Comparison of ENCODE assay signal across 8 cellular contexts in the genomic region with DNA sequence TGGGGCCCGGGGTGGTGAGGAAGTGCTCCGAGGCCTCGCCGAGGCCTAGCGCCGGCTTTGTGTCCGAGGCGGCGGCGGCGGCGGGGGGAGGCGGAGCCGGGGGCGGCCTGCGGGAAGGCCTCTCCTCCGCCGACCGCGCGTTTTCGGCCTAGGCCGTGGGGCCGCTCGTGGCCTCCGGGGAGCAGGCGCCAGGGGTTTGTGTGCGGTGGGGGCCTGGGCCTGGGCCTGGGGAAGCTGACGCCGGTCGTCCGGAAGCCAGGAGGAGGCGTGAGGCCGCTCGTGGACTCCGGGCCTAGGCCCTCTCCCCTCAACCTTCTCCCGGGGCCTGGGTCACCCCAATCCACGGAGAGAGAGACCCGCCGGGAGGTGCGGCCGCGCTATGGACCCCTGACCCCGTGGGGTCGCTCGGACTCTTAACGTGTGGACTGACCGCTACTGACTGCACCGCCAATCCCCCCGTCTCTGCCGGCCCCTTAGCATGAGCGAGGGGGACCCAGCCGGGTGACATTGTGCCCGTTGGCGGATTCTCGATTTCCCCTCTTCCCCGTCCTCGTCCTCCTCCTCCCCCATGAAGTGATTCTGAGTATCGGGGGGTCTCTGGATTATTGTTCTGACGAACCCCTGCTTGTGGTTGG. TPM values are rescaled to one million over a fixed set of nuclear protein-coding genes. Genes with fewer than 3 reads are reported as not detected.
DNase-seq lines count a peak whose midpoint lies in the region; TF ChIP-seq lines count a peak whose summit lies in the region.

No MANE protein-coding gene starts in this region.

- peak overlapping the region; percentile 99 for H3K4me3 Mint-ChIP-seq in HFFc6
- peak overlapping the region; percentile 99 for H3K4me3 Mint-ChIP-seq in activated naive CD4-positive, alpha-beta T cell treated with anti-CD3 and anti-CD28 coated beads for 36 hours
- peak overlapping the region; percentile 98 for H3K4me3 Mint-ChIP-seq in progenitor cell of endocrine pancreas (ENCODE audit: low read depth)

- H3K4me1 Mint-ChIP-seq in HFFc6 (ENCODE audit: low read depth) (peaks cover 45% of the 10 kb centered on the region), progenitor cell of endocrine pancreas (ENCODE audit: low read depth) (peaks cover 20% of the 10 kb centered on the region)
- H3K4me1 Mint-ChIP-seq in activated naive CD4-positive, alpha-beta T cell treated with anti-CD3 and anti-CD28 coated beads for 36 hours (ENCODE audit: low read depth) = peaks cover 33% of the 10 kb centered on the region

- intact Hi-C loops in activated naive CD4-positive, alpha-beta T cell treated with anti-CD3 and anti-CD28 coated beads for 36 hours (cut with micrococcal nuclease) = loop anchor here (1.0 to 10.0 kb wide), 7 partner anchors 189 to 719 kb away; partner anchors contain the start of genes ARHGAP17, LCMT1, PRKCB and TNRC6A

- no peaks in the 10 kb centered on the region for H3K36me3 ChIP-seq in cardiac muscle cell

- no peak for TF ChIP-seq CTCF in HFFc6 (IDR thresholded peaks at IDR 0.05)
- TF ChIP-seq CTCF in cardiac muscle cell (IDR thresholded peaks at IDR 0.05; ENCODE audit: low read depth, low read length) = no peak
- TF ChIP-seq CTCF in progenitor cell of endocrine pancreas (IDR thresholded peaks at IDR 0.05; ENCODE audit: unreplicated experiment) = no peak

- no peaks in the 10 kb centered on the region for H3K9me3 ChIP-seq in cardiac muscle cell (ENCODE audit: low read depth)

- H3K27me3 Mint-ChIP-seq in HFFc6 (ENCODE audit: insufficient read depth) = peaks cover 2% of the 10 kb centered on the region; the same call in 1 of the 2 replicates
- H3K27me3 Mint-ChIP-seq in activated naive CD4-positive, alpha-beta T cell treated with anti-CD3 and anti-CD28 coated beads for 36 hours (ENCODE audit: low read depth) = no peaks in the 10 kb centered on the region
- H3K27me3 Mint-ChIP-seq in progenitor cell of endocrine pancreas = no peaks in the 10 kb centered on the region

- peak; percentile 73 for DNase-seq in GM03348 (ENCODE audit: low spot score)
- no peak for DNase-seq in HFFc6
- peak; percentile 38 for DNase-seq in NCI-H774 (lab: John Stamatoyannopoulos, UW)
- DNase-seq in activated naive CD4-positive, alpha-beta T cell treated with anti-CD3 and anti-CD28 coated beads for 36 hours = peak; percentile 51
- peak; percentile 55 to 61 for DNase-seq in cardiac muscle cell (ENCODE audit: low read depth in 1 of 2, low spot score in 1 of 2)
- no peak for DNase-seq in progenitor cell of endocrine pancreas (ENCODE audit: low spot score, unreplicated experiment)
- DNase-seq in cerebellar cortex (ENCODE audit: low spot score) = no peak
- DNase-seq in NCI-H524 treated with DMSO at 0.1 percent for 48 hours (lab: John Stamatoyannopoulos, UW) = no peak

- H3K27me3 ChIP-seq in cardiac muscle cell = no peaks in the 10 kb centered on the region

- peaks cover 32% of the 10 kb centered on the region for H3K4me1 ChIP-seq in cardiac muscle cell (ENCODE audit: low read depth)

- H3K36me3 Mint-ChIP-seq in HFFc6 (ENCODE audit: low read depth) (peaks cover 26% of the 10 kb centered on the region), progenitor cell of endocrine pancreas (ENCODE audit: insufficient read depth) (no peaks in the 10 kb centered on the region)
- H3K36me3 Mint-ChIP-seq in activated naive CD4-positive, alpha-beta T cell treated with anti-CD3 and anti-CD28 coated beads for 36 hours (ENCODE audit: low read depth) = peaks cover 36% of the 10 kb centered on the region

- CTCF ChIA-PET in activated naive CD4-positive, alpha-beta T cell treated with anti-CD3 and anti-CD28 coated beads for 36 hours (lab: Charles Lee) = interaction anchor here (0.8 to 1.1 kb wide), 2 partner anchors 123 to 216 kb away, joined by 3 read pairs; no protein-coding TSS in a partner anchor

- H3K27ac Mint-ChIP-seq in HFFc6 (peak overlapping the region; percentile 100), progenitor cell of endocrine pancreas (peak overlapping the region; percentile 99)
- H3K27ac Mint-ChIP-seq in activated naive CD4-positive, alpha-beta T cell treated with anti-CD3 and anti-CD28 coated beads for 36 hours = peak overlapping the region; percentile 90

- H3K27ac ChIP-seq in cardiac muscle cell = peak overlapping the region; percentile 100

- peak overlapping the region; percentile 87 for H3K4me3 ChIP-seq in cardiac muscle cell

- H3K9me3 Mint-ChIP-seq in HFFc6 (no peaks in the 10 kb centered on the region), progenitor cell of endocrine pancreas (ENCODE audit: low read depth) (no peaks in the 10 kb centered on the region)
- no peaks in the 10 kb centered on the region for H3K9me3 Mint-ChIP-seq in activated naive CD4-positive, alpha-beta T cell treated with anti-CD3 and anti-CD28 coated beads for 36 hours

RNA-seq across cellular contexts. Expression of gene RBBP6, which starts 0.6 kb away (rescaled TPM):
- total RNA-seq in HFFc6 (2021; fragmentation: NEBNext Ultra II Directional; extraction: Animal tissue kit (Norgen Biotek cat#: 25700)) = 10 to 100 TPM; 25.5 to 31.1 (median 29.4) TPM
- 10 to 100 TPM; 64.4 to 65.0 TPM for total RNA-seq in activated naive CD4-positive, alpha-beta T cell treated with anti-CD3 and anti-CD28 coated beads for 36 hours
- total RNA-seq in cardiac muscle cell = 79.3 and 145 TPM in 2 replicates
- polyA plus RNA-seq in cardiac muscle cell = 82.5 and 116 TPM in 2 replicates
- 75.9 and 76.1 TPM in 2 replicates for total RNA-seq in progenitor cell of endocrine pancreas

Comparison
In these comparisons a context has a peak if more than half of its experiments do, and no peak if none do; other contexts are left out.
1. DNase-seq: peak in GM03348 (single experiment), NCI-H774 (single experiment), activated naive CD4-positive, alpha-beta T cell treated with anti-CD3 and anti-CD28 coated beads for 36 hours (single experiment) and cardiac muscle cell (2 of 2); none in HFFc6 (single experiment), progenitor cell of endocrine pancreas (single experiment), cerebellar cortex (single experiment) and NCI-H524 treated with DMSO at 0.1 percent for 48 hours (single experiment).
2. Peak in every context shown above with its lines, with median percentiles within 50 percentile points of each other: H3K27ac Mint-ChIP-seq and H3K4me3 Mint-ChIP-seq.